ENCODE assay signal across 8 cellular contexts in genomic region chr9:95511952-95512750, GRCh38. TPM values are rescaled to one million over a fixed set of nuclear protein-coding genes. Genes with fewer than 3 reads are reported as not detected.
A peak's percentile ranks its signal among the peaks of the same experiment; 100 is the strongest.
DNase-seq lines count a peak whose midpoint lies in the region; ATAC-seq and TF ChIP-seq lines count a peak whose summit lies in the region.

No MANE protein-coding gene starts in this region.

- peaks cover 30% of the 10 kb centered on the region for H3K27me3 Mint-ChIP-seq in activated naive CD8-positive, alpha-beta T cell treated with anti-CD3 and anti-CD28 coated beads, Interleukin-2, amount 50 U/mL, for 24 hours

- H3K27me3 ChIP-seq in kidney epithelial cell (ENCODE audit: control insufficient read depth, insufficient read depth, low read length) (no peaks in the 10 kb centered on the region), upper lobe of left lung (peaks cover 0 to 21% (median 0%) of the 10 kb centered on the region in 4 donors)

- 42 to 45% methylated on average over 30 of the region's 30 CpGs for WGBS in upper lobe of left lung, 2 donors

- H3K36me3 Mint-ChIP-seq in activated naive CD8-positive, alpha-beta T cell treated with anti-CD3 and anti-CD28 coated beads, Interleukin-2, amount 50 U/mL, for 24 hours (ENCODE audit: low read depth), result peaks cover 13% of the 10 kb centered on the region

- H3K4me3 ChIP-seq in kidney epithelial cell (ENCODE audit: low read depth, low read length), result peak overlapping the region; percentile 57
- H3K4me3 ChIP-seq in upper lobe of left lung, result peak overlapping the region in 3 of 4 donors; percentile 57 to 94 (median 76)

- TF ChIP-seq EP300 in upper lobe of left lung (IDR thresholded peaks at IDR 0.05), result no peak

- peak overlapping the region; percentile 95 for H3K27ac Mint-ChIP-seq in activated naive CD8-positive, alpha-beta T cell treated with anti-CD3 and anti-CD28 coated beads, Interleukin-2, amount 50 U/mL, for 24 hours

- H3K36me3 ChIP-seq in kidney epithelial cell (ENCODE audit: control insufficient read depth, insufficient read depth, low read length), result no peaks in the 10 kb centered on the region
- H3K36me3 ChIP-seq in upper lobe of left lung, result no peaks in the 10 kb centered on the region

- H3K4me1 Mint-ChIP-seq in activated naive CD8-positive, alpha-beta T cell treated with anti-CD3 and anti-CD28 coated beads, Interleukin-2, amount 50 U/mL, for 24 hours, result peaks cover 58% of the 10 kb centered on the region

- DNase-seq in AG20443 (ENCODE audit: low spot score), result peak; percentile 29
- DNase-seq in HK-2 (ENCODE audit: unreplicated experiment), result peak; percentile 54
- DNase-seq in activated naive CD8-positive, alpha-beta T cell treated with anti-CD3 and anti-CD28 coated beads, Interleukin-2, amount 50 U/mL, for 24 hours, result peak; percentile 44
- DNase-seq in kidney epithelial cell (ENCODE audit: low read depth), result no peak
- DNase-seq in upper lobe of left lung, result peak in 1 of 2 donors; percentile 53

- ATAC-seq in activated naive CD8-positive, alpha-beta T cell treated with anti-CD3 and anti-CD28 coated beads, Interleukin-2, amount 50 U/mL, for 24 hours, result no peak
- ATAC-seq in upper lobe of left lung (ENCODE audit: low FRiP score in 2 of 2) (no peak), HG02870 (IDR thresholded peaks at IDR 0.05; ENCODE audit: unreplicated experiment) (no peak), HG02970 (IDR thresholded peaks at IDR 0.05; ENCODE audit: low FRiP score, unreplicated experiment) (no peak), HG03432 (IDR thresholded peaks at IDR 0.05; ENCODE audit: unreplicated experiment) (no peak)

- peak overlapping the region; percentile 90 for H3K4me3 Mint-ChIP-seq in activated naive CD8-positive, alpha-beta T cell treated with anti-CD3 and anti-CD28 coated beads, Interleukin-2, amount 50 U/mL, for 24 hours

- no peak for TF ChIP-seq POLR2A in upper lobe of left lung (IDR thresholded peaks at IDR 0.05)

- no peaks in the 10 kb centered on the region for H3K9me3 ChIP-seq in upper lobe of left lung

- peaks cover 13 to 42% (median 31%) of the 10 kb centered on the region in 4 donors for H3K4me1 ChIP-seq in upper lobe of left lung

- TF ChIP-seq CTCF in kidney epithelial cell (IDR thresholded peaks at IDR 0.05; ENCODE audit: insufficient read depth, low read length, poor library complexity, severe bottlenecking) (no peak), upper lobe of left lung (IDR thresholded peaks at IDR 0.05) (no peak)

- peak overlapping the region; percentile 86 to 96 (median 88) for H3K27ac ChIP-seq in upper lobe of left lung

- no peaks in the 10 kb centered on the region for H3K9me3 Mint-ChIP-seq in activated naive CD8-positive, alpha-beta T cell treated with anti-CD3 and anti-CD28 coated beads, Interleukin-2, amount 50 U/mL, for 24 hours

RNA-seq across cellular contexts. Expression of gene PTCH1, which starts 4.6 kb away (rescaled TPM):
- total RNA-seq in kidney epithelial cell (2.8 and 7.3 TPM in 2 replicates), upper lobe of left lung (10 to 100 TPM in 5 of 6 donors, 1 to 10 TPM in 1; 7.4 to 28.0 (median 13.9) TPM)
